Comparison of ENCODE assay signal across 1 cellular context in genomic region chr1:30778156-30778978, GRCh38.
TF ChIP-seq lines count a peak whose summit lies in the region.

No MANE protein-coding gene starts in this region.

TF ChIP-seq in HEK293, 187 proteins besides CTCF, POLR2A, EP300 and RAD21 (continued from another document):
- TF ChIP-seq ZNF449 (tag by site-specific recombination; IDR thresholded peaks at IDR 0.05): peak; percentile 44
- TF ChIP-seq YY1 (tag by site-specific recombination; IDR thresholded peaks at IDR 0.05): no peak
